In genomic region chr1:228483789-228484188, GRCh38 we compare ENCODE assay signal across 19 cellular contexts. TPM values are rescaled to one million over a fixed set of nuclear protein-coding genes. Genes with fewer than 3 reads are reported as not detected.
DNase-seq lines count a peak whose midpoint lies in the region; ATAC-seq and TF ChIP-seq lines count a peak whose summit lies in the region.
"Had no signal": no experiment of that assay in that cellular context is flagged by ENCODE, and none has a peak within 500 bp of the region (broad histone marks: within the 10 kb centered on the region; RNA-seq: fewer than 3 reads in every experiment).

No MANE protein-coding gene starts in this region.

- ATAC-seq in activated CD4-positive, alpha-beta T cell treated with anti-CD3 and anti-CD28 coated beads for 36 hours, result no peak
- ATAC-seq: A549; CD8-positive, alpha-beta T cell had no signal

- intact Hi-C loops in activated CD4-positive, alpha-beta T cell treated with anti-CD3 and anti-CD28 coated beads, Interleukin-2, amount 10 ng/mL, durations not matched to agents 24 days and 14 days (cut with micrococcal nuclease), result loop anchor here (10.0 kb wide), 1 partner anchor 861 kb away; the partner anchor contains the start of gene CCSAP
- intact Hi-C loops in activated CD4-positive, alpha-beta T cell treated with anti-CD3 and anti-CD28 coated beads for 36 hours (cut with DNase I, micrococcal nuclease), result loop anchor here in 1 of 2 experiments (10.0 kb wide), 3 partner anchors 699 to 1141 kb away; partner anchors contain the start of genes CCSAP, TAF5L and URB2

- H3K36me3 ChIP-seq in HEK293 (ENCODE audit: control insufficient read depth in 2 of 2, insufficient read depth in 1 of 2, low read length in 2 of 2), result peaks cover 0 to 3% of the 10 kb centered on the region in 2 experiments; a peak in 2 of 3 replicates

- H3K27ac ChIP-seq in HEK293 (ENCODE audit: extremely low read depth, low read depth, low read length), result no peak overlapping the region
- H3K27ac ChIP-seq: 22Rv1; A549; BLaER1 treated with 17β-estradiol and CSF1 and Interleukin-3, amounts not matched to agents 10 nM and 100 nM; C4-2B had no signal

- CTCF ChIA-PET in activated CD4-positive, alpha-beta T cell treated with anti-CD3 and anti-CD28 coated beads for 36 hours (lab: Charles Lee), result no interaction called here
- CTCF ChIA-PET in HEK293 (lab: Yijun Ruan, JAX), result interaction anchor here (1.3 kb wide), 1 partner anchor 12 kb away, joined by 4 read pairs; no protein-coding TSS in a partner anchor

- peaks cover 4% of the 10 kb centered on the region for H3K4me1 ChIP-seq in HEK293 (ENCODE audit: control insufficient read depth, insufficient read depth, low read length)

- H3K4me1 Mint-ChIP-seq in activated CD4-positive, alpha-beta T cell treated with anti-CD3 and anti-CD28 coated beads, Interleukin-2, amount 10 ng/mL, durations not matched to agents 24 days and 14 days, result peaks cover 30% of the 10 kb centered on the region
- peaks cover 24% of the 10 kb centered on the region for H3K4me1 Mint-ChIP-seq in activated CD4-positive, alpha-beta T cell treated with anti-CD3 and anti-CD28 coated beads for 36 hours
- H3K4me1 Mint-ChIP-seq in activated naive CD4-positive, alpha-beta T cell treated with anti-CD3 and anti-CD28 coated beads, Interleukin-2, amount 50 U/mL, for 24 hours, result peaks cover 13% of the 10 kb centered on the region
- H3K4me1 Mint-ChIP-seq in nephron, result peaks cover 3% of the 10 kb centered on the region

- H3K9me3 ChIP-seq in HEK293 (ENCODE audit: control insufficient read depth, insufficient read depth, low read depth, low read length), result no peaks in the 10 kb centered on the region
- H3K9me3 ChIP-seq: A549; BLaER1 treated with 17β-estradiol and CSF1 and Interleukin-3, amounts not matched to agents 10 nM and 100 nM; Caco-2 had no signal

- H3K27ac Mint-ChIP-seq in activated CD4-positive, alpha-beta T cell treated with anti-CD3 and anti-CD28 coated beads, Interleukin-2, amount 10 ng/mL, durations not matched to agents 24 days and 14 days, result peak overlapping the region; percentile 25
- no peak overlapping the region for H3K27ac Mint-ChIP-seq in activated CD4-positive, alpha-beta T cell treated with anti-CD3 and anti-CD28 coated beads for 36 hours
- H3K27ac Mint-ChIP-seq in activated naive CD4-positive, alpha-beta T cell treated with anti-CD3 and anti-CD28 coated beads, Interleukin-2, amount 50 U/mL, for 24 hours, result peak overlapping the region; percentile 59
- H3K27ac Mint-ChIP-seq in nephron, result no peak overlapping the region
- H3K27ac Mint-ChIP-seq: B cell; CD4-positive, alpha-beta T cell; CD8-positive, alpha-beta T cell had no signal

- no peak overlapping the region for H3K4me3 Mint-ChIP-seq in activated CD4-positive, alpha-beta T cell treated with anti-CD3 and anti-CD28 coated beads, Interleukin-2, amount 10 ng/mL, durations not matched to agents 24 days and 14 days
- H3K4me3 Mint-ChIP-seq in activated CD4-positive, alpha-beta T cell treated with anti-CD3 and anti-CD28 coated beads for 36 hours, result no peak overlapping the region
- no peak overlapping the region for H3K4me3 Mint-ChIP-seq in activated naive CD4-positive, alpha-beta T cell treated with anti-CD3 and anti-CD28 coated beads, Interleukin-2, amount 50 U/mL, for 24 hours
- H3K4me3 Mint-ChIP-seq in nephron, result peak overlapping the region in 2 of 3 experiments; percentile 44 to 48
- H3K4me3 Mint-ChIP-seq: B cell; CD8-positive, alpha-beta T cell had no signal

- no peak for DNase-seq in activated CD4-positive, alpha-beta T cell treated with anti-CD3 and anti-CD28 coated beads, Interleukin-2, amount 10 ng/mL, durations not matched to agents 24 days and 14 days
- no peak for DNase-seq in activated CD4-positive, alpha-beta T cell treated with anti-CD3 and anti-CD28 coated beads for 36 hours
- no peak for DNase-seq in activated naive CD4-positive, alpha-beta T cell treated with Interleukin-2 at 50 U/mL for 16 hours
- no peak for DNase-seq in activated effector memory CD4-positive, alpha-beta T cell treated with Interleukin-2 at 50 U/mL for 16 hours
- DNase-seq: AML-193; Caco-2; Calu3; CD4-positive, alpha-beta T cell; CD8-positive, alpha-beta T cell; DMS79 treated with DMSO at 0.1 percent for 48 hours; GF-D8 had no signal

- H3K9me3 Mint-ChIP-seq in activated CD4-positive, alpha-beta T cell treated with anti-CD3 and anti-CD28 coated beads, Interleukin-2, amount 10 ng/mL, durations not matched to agents 24 days and 14 days, result no peaks in the 10 kb centered on the region
- no peaks in the 10 kb centered on the region for H3K9me3 Mint-ChIP-seq in activated CD4-positive, alpha-beta T cell treated with anti-CD3 and anti-CD28 coated beads for 36 hours (ENCODE audit: low read depth)
- H3K9me3 Mint-ChIP-seq in activated naive CD4-positive, alpha-beta T cell treated with anti-CD3 and anti-CD28 coated beads, Interleukin-2, amount 50 U/mL, for 24 hours, result no peaks in the 10 kb centered on the region
- H3K9me3 Mint-ChIP-seq in nephron, result no peaks in the 10 kb centered on the region
- H3K9me3 Mint-ChIP-seq: CD4-positive, alpha-beta T cell; CD8-positive, alpha-beta T cell had no signal

- TF ChIP-seq CTCF in HEK293 (tag by site-specific recombination; IDR thresholded peaks at IDR 0.05), result no peak
- no peak for TF ChIP-seq CTCF in nephron (IDR thresholded peaks at IDR 0.05; ENCODE audit: unreplicated experiment in 3 of 3)

- POLR2A ChIA-PET in activated CD4-positive, alpha-beta T cell treated with anti-CD3 and anti-CD28 coated beads for 36 hours (lab: Charles Lee), result no interaction called here
- POLR2A ChIA-PET in HEK293 (lab: Yijun Ruan, JAX), result no interaction called here

- no peak overlapping the region for H3K4me3 ChIP-seq in HEK293 (ENCODE audit: low read depth, low read length)
- H3K4me3 ChIP-seq: A549; BLaER1 treated with 17β-estradiol and CSF1 and Interleukin-3, amounts not matched to agents 10 nM and 100 nM had no signal

- no peaks in the 10 kb centered on the region for H3K27me3 Mint-ChIP-seq in activated CD4-positive, alpha-beta T cell treated with anti-CD3 and anti-CD28 coated beads, Interleukin-2, amount 10 ng/mL, durations not matched to agents 24 days and 14 days
- no peaks in the 10 kb centered on the region for H3K27me3 Mint-ChIP-seq in activated CD4-positive, alpha-beta T cell treated with anti-CD3 and anti-CD28 coated beads for 36 hours
- H3K27me3 Mint-ChIP-seq in activated naive CD4-positive, alpha-beta T cell treated with anti-CD3 and anti-CD28 coated beads, Interleukin-2, amount 50 U/mL, for 24 hours, result no peaks in the 10 kb centered on the region
- peaks cover 5% of the 10 kb centered on the region for H3K27me3 Mint-ChIP-seq in nephron (ENCODE audit: low read depth)
- H3K27me3 Mint-ChIP-seq: B cell; CD4-positive, alpha-beta T cell had no signal

- peaks cover 11% of the 10 kb centered on the region for H3K36me3 Mint-ChIP-seq in activated CD4-positive, alpha-beta T cell treated with anti-CD3 and anti-CD28 coated beads, Interleukin-2, amount 10 ng/mL, durations not matched to agents 24 days and 14 days (ENCODE audit: low read depth)
- H3K36me3 Mint-ChIP-seq in activated CD4-positive, alpha-beta T cell treated with anti-CD3 and anti-CD28 coated beads for 36 hours (ENCODE audit: low read depth), result peaks cover 4% of the 10 kb centered on the region
- H3K36me3 Mint-ChIP-seq in activated naive CD4-positive, alpha-beta T cell treated with anti-CD3 and anti-CD28 coated beads, Interleukin-2, amount 50 U/mL, for 24 hours, result no peaks in the 10 kb centered on the region
- H3K36me3 Mint-ChIP-seq in nephron (ENCODE audit: low read depth), result no peaks in the 10 kb centered on the region

TF ChIP-seq in HEK293, 187 proteins besides CTCF, POLR2A, EP300 and RAD21 (continues in another document):
- no peak for TF ChIP-seq ZSCAN4 (tag by site-specific recombination; IDR thresholded peaks at IDR 0.05)
- TF ChIP-seq ZNF701 (tag by site-specific recombination; IDR thresholded peaks at IDR 0.05), result no peak
- TF ChIP-seq ZNF610 (tag by site-specific recombination; IDR thresholded peaks at IDR 0.05; ENCODE audit: borderline replicate concordance), result no peak
- TF ChIP-seq PBX3 (CRISPR knock-in tag; IDR thresholded peaks at IDR 0.05), result no peak
- TF ChIP-seq ZNF146 (tag by site-specific recombination; IDR thresholded peaks at IDR 0.05), result no peak
- no peak for TF ChIP-seq ZNF114 (tag by site-specific recombination; IDR thresholded peaks at IDR 0.05)
- no peak for TF ChIP-seq ZBTB17 (tag by site-specific recombination; IDR thresholded peaks at IDR 0.05)
- TF ChIP-seq ZNF791 (tag by site-specific recombination; IDR thresholded peaks at IDR 0.05), result no peak
- no peak for TF ChIP-seq ZNF558 (tag by site-specific recombination; IDR thresholded peaks at IDR 0.05)

RNA-seq across cellular contexts. Expression of gene RNF187, which starts 3.4 kb away (rescaled TPM):
- total RNA-seq in activated CD4-positive, alpha-beta T cell treated with anti-CD3 and anti-CD28 coated beads, Interleukin-2, amount 10 ng/mL, durations not matched to agents 24 days and 14 days, result 148 and 150 TPM in 2 replicates
- 100 to 1,000 TPM; 114 to 155 TPM for total RNA-seq in activated CD4-positive, alpha-beta T cell treated with anti-CD3 and anti-CD28 coated beads for 36 hours

Comparison
In these comparisons a context has a peak if more than half of its experiments do, and no peak if none do; other contexts are left out.
1. H3K27ac Mint-ChIP-seq: peak in activated CD4-positive, alpha-beta T cell treated with anti-CD3 and anti-CD28 coated beads, Interleukin-2, amount 10 ng/mL, durations not matched to agents 24 days and 14 days (single experiment) and activated naive CD4-positive, alpha-beta T cell treated with anti-CD3 and anti-CD28 coated beads, Interleukin-2, amount 50 U/mL, for 24 hours (single experiment); none in activated CD4-positive, alpha-beta T cell treated with anti-CD3 and anti-CD28 coated beads for 36 hours (single experiment) and nephron (0 of 3).
2. H3K4me3 Mint-ChIP-seq: peak in nephron (2 of 3); none in activated CD4-positive, alpha-beta T cell treated with anti-CD3 and anti-CD28 coated beads, Interleukin-2, amount 10 ng/mL, durations not matched to agents 24 days and 14 days (single experiment), activated CD4-positive, alpha-beta T cell treated with anti-CD3 and anti-CD28 coated beads for 36 hours (single experiment) and activated naive CD4-positive, alpha-beta T cell treated with anti-CD3 and anti-CD28 coated beads, Interleukin-2, amount 50 U/mL, for 24 hours (single experiment).